ENCODE assay signal across 1 cellular context in genomic region chr12:9113296-9113986, GRCh38.
TF ChIP-seq lines count a peak whose summit lies in the region.

No MANE protein-coding gene starts in this region.

TF ChIP-seq in HepG2, 621 proteins besides CTCF, POLR2A, EP300 and RAD21:
- TF ChIP-seq ZFP90 (CRISPR knock-in tag; IDR thresholded peaks at IDR 0.05; ENCODE audit: borderline replicate concordance) = 0 out of 2 replicates have a peak, but pooled peaks have one; percentile 4
- no peak for TF ChIP-seq ZSCAN29 (CRISPR knock-in tag; conservative IDR thresholded peaks at IDR 0.05)
- no peak for TF ChIP-seq SNAPC2 (CRISPR knock-in tag; IDR thresholded peaks at IDR 0.05)
- 0 out of 2 replicates have a peak, but pooled peaks have one; percentile 33 for TF ChIP-seq TSC22D2 (CRISPR knock-in tag; IDR thresholded peaks at IDR 0.05; ENCODE audit: borderline replicate concordance)
- peak; percentile 19; the same call in 1 of the 2 replicates for TF ChIP-seq ZBTB21 (CRISPR knock-in tag; IDR thresholded peaks at IDR 0.05)
- TF ChIP-seq MBD4 (IDR thresholded peaks at IDR 0.05; ENCODE audit: borderline replicate concordance, low read length) = peak; percentile 92
- peak; percentile 64 for TF ChIP-seq POLR2G (IDR thresholded peaks at IDR 0.05; ENCODE audit: low read depth, low read length)
- TF ChIP-seq ZBTB38 (CRISPR knock-in tag; IDR thresholded peaks at IDR 0.05) = peak; percentile 46; the same call in 1 of the 2 replicates
- 0 out of 2 replicates have a peak, but pooled peaks have one; percentile 35 for TF ChIP-seq CSRNP1 (CRISPR knock-in tag; IDR thresholded peaks at IDR 0.05)
- TF ChIP-seq SIX4 (CRISPR knock-in tag; IDR thresholded peaks at IDR 0.05) = 0 out of 2 replicates have a peak, but pooled peaks have one; percentile 13
- TF ChIP-seq ZNF660 (CRISPR knock-in tag; IDR thresholded peaks at IDR 0.05; ENCODE audit: borderline replicate concordance, low read depth) = no peak
- 0 out of 2 replicates have a peak, but pooled peaks have one; percentile 28 for TF ChIP-seq KDM2A (CRISPR knock-in tag; IDR thresholded peaks at IDR 0.05; ENCODE audit: borderline replicate concordance, low read depth)
- no peak for TF ChIP-seq GATAD1 (CRISPR knock-in tag; IDR thresholded peaks at IDR 0.05)
- peak; percentile 97 for TF ChIP-seq RBM22 (optimal IDR thresholded peaks at IDR 0.05; ENCODE audit: low read length)
- TF ChIP-seq SRF (IDR thresholded peaks at IDR 0.05; ENCODE audit: low read depth, low read length) = no peak
- no peak for TF ChIP-seq ZIK1 (CRISPR knock-in tag; IDR thresholded peaks at IDR 0.05; ENCODE audit: borderline replicate concordance, low read depth)
- TF ChIP-seq TAF1 (CRISPR knock-in tag; IDR thresholded peaks at IDR 0.05) = peak; percentile 44; the same call in 1 of the 2 replicates
- peak; percentile 59; the same call in 1 of the 2 replicates for TF ChIP-seq ZNF331 (CRISPR knock-in tag; IDR thresholded peaks at IDR 0.05)
- TF ChIP-seq E2F1 (CRISPR knock-in tag; IDR thresholded peaks at IDR 0.05) = 0 out of 2 replicates have a peak, but pooled peaks have one; percentile 12
- no peak; the same call in 1 of the 2 replicates for TF ChIP-seq SATB2 (CRISPR knock-in tag; IDR thresholded peaks at IDR 0.05)
- TF ChIP-seq ZNF713 (CRISPR knock-in tag; IDR thresholded peaks at IDR 0.05) = no peak
- no peak for TF ChIP-seq GPN1 (CRISPR knock-in tag; IDR thresholded peaks at IDR 0.05; ENCODE audit: borderline replicate concordance)
- 0 out of 2 replicates have a peak, but pooled peaks have one; percentile 12 for TF ChIP-seq KAT8 (CRISPR knock-in tag; IDR thresholded peaks at IDR 0.05)
- peak; percentile 60 for TF ChIP-seq SSRP1 (CRISPR knock-in tag; IDR thresholded peaks at IDR 0.05)
- 0 out of 2 replicates have a peak, but pooled peaks have one; percentile 27 for TF ChIP-seq HNF1B (CRISPR knock-in tag; IDR thresholded peaks at IDR 0.05)
- no peak for TF ChIP-seq ZNF614 (CRISPR knock-in tag; IDR thresholded peaks at IDR 0.05; ENCODE audit: borderline replicate concordance)
- TF ChIP-seq SIN3A (IDR thresholded peaks at IDR 0.05; ENCODE audit: borderline replicate concordance, low read depth, low read length) = 0 out of 2 replicates have a peak, but pooled peaks have one; percentile 46
- peak; percentile 38; the same call in 1 of the 2 replicates for TF ChIP-seq CCDC6 (CRISPR knock-in tag; IDR thresholded peaks at IDR 0.05)
- peak; percentile 99 for TF ChIP-seq PAF1 (CRISPR knock-in tag; IDR thresholded peaks at IDR 0.05)
- 0 out of 2 replicates have a peak, but pooled peaks have one; percentile 44 for TF ChIP-seq ZNF572 (CRISPR knock-in tag; IDR thresholded peaks at IDR 0.05)
- no peak for TF ChIP-seq ZNF3 (CRISPR knock-in tag; IDR thresholded peaks at IDR 0.05)
- 0 out of 2 replicates have a peak, but pooled peaks have one; percentile 30 for TF ChIP-seq CBX5 (CRISPR knock-in tag; IDR thresholded peaks at IDR 0.05; ENCODE audit: borderline replicate concordance)
- 0 out of 2 replicates have a peak, but pooled peaks have one; percentile 22 for TF ChIP-seq IKZF5 (CRISPR knock-in tag; IDR thresholded peaks at IDR 0.05)
- TF ChIP-seq RBFOX2 (IDR thresholded peaks at IDR 0.05; ENCODE audit: low read depth, low read length) = peak; percentile 83
- no peak for TF ChIP-seq ATF7-NPFF (CRISPR knock-in tag; IDR thresholded peaks at IDR 0.05; ENCODE audit: low read depth)
- TF ChIP-seq THAP11 (CRISPR knock-in tag; IDR thresholded peaks at IDR 0.05) = 0 out of 2 replicates have a peak, but pooled peaks have one; percentile 22
- peak; percentile 93 for TF ChIP-seq AGO2 (optimal IDR thresholded peaks at IDR 0.05; ENCODE audit: low read depth, low read length)
- 0 out of 2 replicates have a peak, but pooled peaks have one; percentile 75 for TF ChIP-seq BORCS8-MEF2B (CRISPR knock-in tag; IDR thresholded peaks at IDR 0.05)
- TF ChIP-seq FIP1L1 (IDR thresholded peaks at IDR 0.05; ENCODE audit: borderline replicate concordance, insufficient read depth, low read depth, low read length) = 0 out of 2 replicates have a peak, but pooled peaks have one; percentile 74
- 0 out of 2 replicates have a peak, but pooled peaks have one; percentile 29 for TF ChIP-seq JUND (CRISPR knock-in tag; IDR thresholded peaks at IDR 0.05)
- TF ChIP-seq NR2C2 (CRISPR knock-in tag; IDR thresholded peaks at IDR 0.05; ENCODE audit: borderline replicate concordance) = 0 out of 2 replicates have a peak, but pooled peaks have one; percentile 16
- TF ChIP-seq HMGXB3 (CRISPR knock-in tag; IDR thresholded peaks at IDR 0.05; ENCODE audit: borderline replicate concordance) = 0 out of 2 replicates have a peak, but pooled peaks have one; percentile 4
- TF ChIP-seq ZGPAT (CRISPR knock-in tag; IDR thresholded peaks at IDR 0.05) = peak; percentile 36; the same call in 1 of the 2 replicates
- peak; percentile 93 for TF ChIP-seq ZC3H4 (CRISPR knock-in tag; IDR thresholded peaks at IDR 0.05; ENCODE audit: borderline replicate concordance)
- no peak for TF ChIP-seq ZNF432 (CRISPR knock-in tag; IDR thresholded peaks at IDR 0.05; ENCODE audit: borderline replicate concordance)
- peak; percentile 79 for TF ChIP-seq AFF4 (CRISPR knock-in tag; IDR thresholded peaks at IDR 0.05)
- 0 out of 2 replicates have a peak, but pooled peaks have one; percentile 24 for TF ChIP-seq KLF6 (CRISPR knock-in tag; IDR thresholded peaks at IDR 0.05)
- no peak for TF ChIP-seq BATF2 (CRISPR knock-in tag; IDR thresholded peaks at IDR 0.05)
- TF ChIP-seq PHF8 (CRISPR knock-in tag; IDR thresholded peaks at IDR 0.05) = peak; percentile 39
- TF ChIP-seq ZSCAN9 (CRISPR knock-in tag; IDR thresholded peaks at IDR 0.05; ENCODE audit: borderline replicate concordance) = 0 out of 2 replicates have a peak, but pooled peaks have one; percentile 17
- peak; percentile 54; the same call in 1 of the 2 replicates for TF ChIP-seq ZFP1 (CRISPR knock-in tag; IDR thresholded peaks at IDR 0.05)
- TF ChIP-seq SAP130 (CRISPR knock-in tag; IDR thresholded peaks at IDR 0.05; ENCODE audit: low read depth) = 0 out of 2 replicates have a peak, but pooled peaks have one; percentile 0
TF ChIP-seq in HepG2: peak in this region for 38.
